Comparison of ENCODE assay signal across 8 cellular contexts in genomic region chr12:131105736-131106356, GRCh38.
DNase-seq lines count a peak whose midpoint lies in the region; TF ChIP-seq lines count a peak whose summit lies in the region.
"Had no signal": no experiment of that assay in that cellular context is flagged by ENCODE, and none has a peak within 500 bp of the region (broad histone marks: within the 10 kb centered on the region; RNA-seq: fewer than 3 reads in every experiment).

No MANE protein-coding gene starts in this region.

- CTCF ChIA-PET in OCI-LY7 (lab: Charles Lee; ENCODE audit: unreplicated experiment), result no interaction called here

- DNase-seq in T-helper 1 cell, result peak in 3 of 5 donors; percentile 11 to 45 (median 21)
- DNase-seq in activated T-helper 9 cell treated with anti-CD3 and anti-CD28 coated beads, Interleukin-2, amount 50 U/mL, for 16 hours (ENCODE audit: low read depth), result peak; percentile 26
- DNase-seq in osteoblast (ENCODE audit: insufficient read length, low spot score, missing footprints), result peak; percentile 59
- no peak for DNase-seq in NCI-H1694 treated with DMSO at 0.1 percent for 48 hours (lab: John Stamatoyannopoulos, UW)
- no peak for DNase-seq in OCI-LY7 (ENCODE audit: low spot score)
- DNase-seq in NCI-H1436 treated with DMSO at 0.1 percent for 48 hours (lab: John Stamatoyannopoulos, UW), result no peak
- DNase-seq: NCI-H2029 treated with DMSO at 0.1 percent for 48 hours had no signal

- no peaks in the 10 kb centered on the region for H4K20me1 ChIP-seq in osteoblast (ENCODE audit: insufficient read depth, low read length)
- no peaks in the 10 kb centered on the region for H4K20me1 ChIP-seq in OCI-LY7 (ENCODE audit: insufficient read depth, low read length)

- no peaks in the 10 kb centered on the region for H3K9me3 ChIP-seq in osteoblast (ENCODE audit: low read depth, low read length)
- H3K9me3 ChIP-seq in OCI-LY7 (ENCODE audit: low read length), result no peaks in the 10 kb centered on the region

- H2AFZ ChIP-seq in osteoblast (ENCODE audit: low read length), result no peak overlapping the region
- no peak overlapping the region for H2AFZ ChIP-seq in OCI-LY7 (ENCODE audit: low read length)

- no peaks in the 10 kb centered on the region for H3K4me1 ChIP-seq in osteoblast (ENCODE audit: insufficient read depth, low read length)
- peaks cover 10% of the 10 kb centered on the region for H3K4me1 ChIP-seq in OCI-LY7 (ENCODE audit: insufficient read depth, low read length, poor library complexity, severe bottlenecking)

- TF ChIP-seq CTCF in osteoblast (IDR thresholded peaks at IDR 0.05; ENCODE audit: extremely low read depth, low read depth, low read length) (no peak), OCI-LY7 (conservative IDR thresholded peaks at IDR 0.05; ENCODE audit: low read length) (no peak)

- no peak overlapping the region for H3K4me2 ChIP-seq in osteoblast (ENCODE audit: insufficient read depth, low read length)
- no peak overlapping the region for H3K4me2 ChIP-seq in OCI-LY7 (ENCODE audit: low read length)

- intact Hi-C loops in OCI-LY7 (cut with micrococcal nuclease; ENCODE audit: unreplicated experiment), result loop anchor here (2.0 to 10.0 kb wide), 2 partner anchors 27 to 191 kb away; no protein-coding TSS in a partner anchor

- H3K27ac ChIP-seq in osteoblast (ENCODE audit: low read depth, low read length), result no peak overlapping the region
- peak overlapping the region; percentile 76 for H3K27ac ChIP-seq in temporal lobe (ENCODE audit: low read depth, low read length)
- no peak overlapping the region for H3K27ac ChIP-seq in OCI-LY7 (ENCODE audit: low read depth, low read length, poor library complexity, severe bottlenecking)

- no peaks in the 10 kb centered on the region for H3K9me2 ChIP-seq in OCI-LY7 (ENCODE audit: insufficient read depth, low read length)

- H3K4me3 ChIP-seq in osteoblast (ENCODE audit: insufficient read depth, low read length) (no peak overlapping the region), OCI-LY7 (ENCODE audit: low read depth, low read length, poor library complexity, severe bottlenecking) (no peak overlapping the region)

- no peaks in the 10 kb centered on the region for H3K79me2 ChIP-seq in osteoblast (ENCODE audit: insufficient read depth, low read length)
- H3K79me2 ChIP-seq in OCI-LY7 (ENCODE audit: insufficient read depth, low read depth, low read length), result no peaks in the 10 kb centered on the region

- BruUV-seq in OCI-LY7 (replicated peaks; lab: Mats Ljungman, UMichigan), result no TSS peak

- no peaks in the 10 kb centered on the region for H3K36me3 ChIP-seq in osteoblast (ENCODE audit: insufficient read depth, low read length)
- H3K36me3 ChIP-seq in OCI-LY7 (ENCODE audit: insufficient read depth, low read length), result no peaks in the 10 kb centered on the region

- POLR2A ChIA-PET in OCI-LY7 (lab: Charles Lee), result interaction anchor here (1.2 kb wide), 1 partner anchor 136 kb away, joined by 3 read pairs; no protein-coding TSS in a partner anchor

- H3K27me3 ChIP-seq in osteoblast (ENCODE audit: insufficient read depth, low read length), result no peaks in the 10 kb centered on the region

Comparison
In these comparisons a context has a peak if more than half of its experiments do, and no peak if none do; other contexts are left out.
1. DNase-seq: peak in T-helper 1 cell (3 of 5), activated T-helper 9 cell treated with anti-CD3 and anti-CD28 coated beads, Interleukin-2, amount 50 U/mL, for 16 hours (single experiment) and osteoblast (single experiment); none in NCI-H1694 treated with DMSO at 0.1 percent for 48 hours (single experiment), OCI-LY7 (single experiment) and NCI-H1436 treated with DMSO at 0.1 percent for 48 hours (single experiment).